2 cellular contexts compared by ENCODE assay signal in genomic region chr21:35142036-35142825, GRCh38.
TF ChIP-seq lines count a peak whose summit lies in the region.

No MANE protein-coding gene starts in this region.

TF ChIP-seq in HepG2, 621 proteins besides CTCF, POLR2A, EP300 and RAD21:
- no peak for TF ChIP-seq NR2F2 (IDR thresholded peaks at IDR 0.05; ENCODE audit: borderline replicate concordance, low read depth)
- TF ChIP-seq XBP1 (CRISPR knock-in tag; IDR thresholded peaks at IDR 0.05): no peak
- TF ChIP-seq ZNF629 (CRISPR knock-in tag; conservative IDR thresholded peaks at IDR 0.05): peak; percentile 36; the same call in 1 of the 2 replicates
- TF ChIP-seq, protein P1, sequence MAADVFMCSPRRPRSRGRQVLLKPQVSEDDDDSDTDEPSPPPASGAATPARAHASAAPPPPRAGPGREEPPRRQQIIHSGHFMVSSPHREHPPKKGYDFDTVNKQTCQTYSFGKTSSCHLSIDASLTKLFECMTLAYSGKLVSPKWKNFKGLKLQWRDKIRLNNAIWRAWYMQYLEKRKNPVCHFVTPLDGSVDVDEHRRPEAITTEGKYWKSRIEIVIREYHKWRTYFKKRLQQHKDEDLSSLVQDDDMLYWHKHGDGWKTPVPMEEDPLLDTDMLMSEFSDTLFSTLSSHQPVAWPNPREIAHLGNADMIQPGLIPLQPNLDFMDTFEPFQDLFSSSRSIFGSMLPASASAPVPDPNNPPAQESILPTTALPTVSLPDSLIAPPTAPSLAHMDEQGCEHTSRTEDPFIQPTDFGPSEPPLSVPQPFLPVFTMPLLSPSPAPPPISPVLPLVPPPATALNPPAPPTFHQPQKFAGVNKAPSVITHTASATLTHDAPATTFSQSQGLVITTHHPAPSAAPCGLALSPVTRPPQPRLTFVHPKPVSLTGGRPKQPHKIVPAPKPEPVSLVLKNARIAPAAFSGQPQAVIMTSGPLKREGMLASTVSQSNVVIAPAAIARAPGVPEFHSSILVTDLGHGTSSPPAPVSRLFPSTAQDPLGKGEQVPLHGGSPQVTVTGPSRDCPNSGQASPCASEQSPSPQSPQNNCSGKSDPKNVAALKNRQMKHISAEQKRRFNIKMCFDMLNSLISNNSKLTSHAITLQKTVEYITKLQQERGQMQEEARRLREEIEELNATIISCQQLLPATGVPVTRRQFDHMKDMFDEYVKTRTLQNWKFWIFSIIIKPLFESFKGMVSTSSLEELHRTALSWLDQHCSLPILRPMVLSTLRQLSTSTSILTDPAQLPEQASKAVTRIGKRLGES (CRISPR knock-in tag; IDR thresholded peaks at IDR 0.05; ENCODE audit: borderline replicate concordance): no peak
- TF ChIP-seq, protein P2, sequence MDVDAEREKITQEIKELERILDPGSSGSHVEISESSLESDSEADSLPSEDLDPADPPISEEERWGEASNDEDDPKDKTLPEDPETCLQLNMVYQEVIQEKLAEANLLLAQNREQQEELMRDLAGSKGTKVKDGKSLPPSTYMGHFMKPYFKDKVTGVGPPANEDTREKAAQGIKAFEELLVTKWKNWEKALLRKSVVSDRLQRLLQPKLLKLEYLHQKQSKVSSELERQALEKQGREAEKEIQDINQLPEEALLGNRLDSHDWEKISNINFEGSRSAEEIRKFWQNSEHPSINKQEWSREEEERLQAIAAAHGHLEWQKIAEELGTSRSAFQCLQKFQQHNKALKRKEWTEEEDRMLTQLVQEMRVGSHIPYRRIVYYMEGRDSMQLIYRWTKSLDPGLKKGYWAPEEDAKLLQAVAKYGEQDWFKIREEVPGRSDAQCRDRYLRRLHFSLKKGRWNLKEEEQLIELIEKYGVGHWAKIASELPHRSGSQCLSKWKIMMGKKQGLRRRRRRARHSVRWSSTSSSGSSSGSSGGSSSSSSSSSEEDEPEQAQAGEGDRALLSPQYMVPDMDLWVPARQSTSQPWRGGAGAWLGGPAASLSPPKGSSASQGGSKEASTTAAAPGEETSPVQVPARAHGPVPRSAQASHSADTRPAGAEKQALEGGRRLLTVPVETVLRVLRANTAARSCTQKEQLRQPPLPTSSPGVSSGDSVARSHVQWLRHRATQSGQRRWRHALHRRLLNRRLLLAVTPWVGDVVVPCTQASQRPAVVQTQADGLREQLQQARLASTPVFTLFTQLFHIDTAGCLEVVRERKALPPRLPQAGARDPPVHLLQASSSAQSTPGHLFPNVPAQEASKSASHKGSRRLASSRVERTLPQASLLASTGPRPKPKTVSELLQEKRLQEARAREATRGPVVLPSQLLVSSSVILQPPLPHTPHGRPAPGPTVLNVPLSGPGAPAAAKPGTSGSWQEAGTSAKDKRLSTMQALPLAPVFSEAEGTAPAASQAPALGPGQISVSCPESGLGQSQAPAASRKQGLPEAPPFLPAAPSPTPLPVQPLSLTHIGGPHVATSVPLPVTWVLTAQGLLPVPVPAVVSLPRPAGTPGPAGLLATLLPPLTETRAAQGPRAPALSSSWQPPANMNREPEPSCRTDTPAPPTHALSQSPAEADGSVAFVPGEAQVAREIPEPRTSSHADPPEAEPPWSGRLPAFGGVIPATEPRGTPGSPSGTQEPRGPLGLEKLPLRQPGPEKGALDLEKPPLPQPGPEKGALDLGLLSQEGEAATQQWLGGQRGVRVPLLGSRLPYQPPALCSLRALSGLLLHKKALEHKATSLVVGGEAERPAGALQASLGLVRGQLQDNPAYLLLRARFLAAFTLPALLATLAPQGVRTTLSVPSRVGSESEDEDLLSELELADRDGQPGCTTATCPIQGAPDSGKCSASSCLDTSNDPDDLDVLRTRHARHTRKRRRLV (CRISPR knock-in tag; IDR thresholded peaks at IDR 0.05): no peak

TF ChIP-seq in K562, 482 proteins besides CTCF, POLR2A, EP300 and RAD21:
- TF ChIP-seq KDM1A (IDR thresholded peaks at IDR 0.05) (peak in 1 of 2 experiments; percentile 58; a peak in 2 of 4 replicates), RCOR1 (IDR thresholded peaks at IDR 0.05; ENCODE audit: borderline replicate concordance in 1 of 2, low read depth in 2 of 2, low read length in 2 of 2) (peak in 1 of 2 experiments; percentile 68; a peak in 2 of 4 replicates), BCOR (IDR thresholded peaks at IDR 0.05) (peak; percentile 89), RBM25 (IDR thresholded peaks at IDR 0.05; ENCODE audit: low read depth, low read length, severe bottlenecking) (peak; percentile 79), CBX1 (IDR thresholded peaks at IDR 0.05; ENCODE audit: low read depth) (peak; percentile 83; the same call in 1 of the 2 replicates), ADNP (tag; IDR thresholded peaks at IDR 0.05) (peak; percentile 73), XRCC5 (IDR thresholded peaks at IDR 0.05; ENCODE audit: low read depth, low read length) (no peak), JUNB (CRISPR knock-in tag; conservative IDR thresholded peaks at IDR 0.05) (no peak), CHD4 (IDR thresholded peaks at IDR 0.05; ENCODE audit: insufficient read depth, insufficient replicate concordance, low read depth, low read length, poor library complexity, severe bottlenecking) (peak; percentile 54), IRF2 (CRISPR knock-in tag; IDR thresholded peaks at IDR 0.05) (no peak), JUN (IDR thresholded peaks at IDR 0.05; ENCODE audit: borderline replicate concordance, low read depth, low read length) (no peak), JUN (CRISPR knock-in tag; IDR thresholded peaks at IDR 0.05; ENCODE audit: borderline replicate concordance) (0 out of 2 replicates have a peak, but pooled peaks have one; percentile 6), MTA1 (IDR thresholded peaks at IDR 0.05; ENCODE audit: borderline replicate concordance) (no peak)
